ENCODE assay signal across 23 cellular contexts in the genomic region with DNA sequence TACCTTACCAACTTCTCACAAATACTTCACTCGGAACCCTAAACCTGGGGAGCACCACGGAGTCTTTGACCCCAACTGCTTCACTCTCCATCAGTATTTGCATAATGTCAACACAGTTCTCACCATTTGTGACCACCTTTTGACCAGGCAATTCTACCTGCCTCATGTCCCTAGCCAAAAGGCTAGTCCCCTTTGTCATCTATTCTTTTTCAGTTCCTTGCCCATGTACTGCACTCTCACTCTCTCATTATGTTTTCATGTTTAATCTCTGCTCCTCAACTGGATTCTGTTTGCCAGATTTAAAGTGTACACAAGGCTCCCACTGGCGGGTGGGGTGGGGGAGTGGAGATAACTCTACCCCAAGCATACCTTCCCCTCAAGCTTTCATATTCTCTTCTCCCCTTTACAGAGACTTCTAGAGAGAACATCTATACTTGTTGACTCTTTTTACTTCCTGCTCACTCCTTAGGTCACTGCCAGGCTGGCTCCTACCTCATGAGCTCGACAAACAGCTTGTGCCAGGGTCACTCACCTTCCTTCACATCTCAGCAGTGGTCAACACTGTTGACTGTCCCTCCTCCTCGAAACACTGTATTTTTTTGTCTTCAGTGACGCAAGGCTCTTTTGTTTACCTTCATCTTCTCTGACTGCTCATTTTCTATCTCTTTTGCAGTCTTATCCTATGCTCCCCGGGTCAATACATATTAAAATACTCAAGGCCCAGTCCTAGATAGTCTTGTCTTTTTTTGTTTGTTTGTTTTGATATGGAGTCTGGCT.
DNase-seq lines count a peak whose midpoint lies in the region; ATAC-seq and TF ChIP-seq lines count a peak whose summit lies in the region.
"Had no signal": no experiment of that assay in that cellular context is flagged by ENCODE, and none has a peak within 500 bp of the region (broad histone marks: within the 10 kb centered on the region; RNA-seq: fewer than 3 reads in every experiment).

No MANE protein-coding gene starts in this region.

- no peak overlapping the region for H2BK15ac ChIP-seq in mesendoderm (replicated peaks; ENCODE audit: low read depth)

- no peak overlapping the region for H3K23ac ChIP-seq in mesendoderm (ENCODE audit: low read length)

- no peak overlapping the region for H4K5ac ChIP-seq in mesendoderm (ENCODE audit: low read length)

- H3K27ac Mint-ChIP-seq in naive B cell (peak overlapping the region in 4 of 6 donors; percentile 27 to 97 (median 48)), Caco-2 (ENCODE audit: unreplicated experiment) (no peak overlapping the region)
- H3K27ac Mint-ChIP-seq: activated naive CD8-positive, alpha-beta T cell treated with anti-CD3 and anti-CD28 coated beads, Interleukin-2, amount 10 ng/mL, durations not matched to agents 7 days and 5 days; brain had no signal

- H3K27me3 Mint-ChIP-seq in naive B cell: no peaks in the 10 kb centered on the region
- no peaks in the 10 kb centered on the region for H3K27me3 Mint-ChIP-seq in Caco-2 (ENCODE audit: insufficient read depth, unreplicated experiment)
- H3K27me3 Mint-ChIP-seq: activated naive CD8-positive, alpha-beta T cell treated with anti-CD3 and anti-CD28 coated beads, Interleukin-2, amount 10 ng/mL, durations not matched to agents 7 days and 5 days had no signal

- H2AFZ ChIP-seq in OCI-LY7 (ENCODE audit: low read length): peak overlapping the region; percentile 54

- intact Hi-C loops in left ventricle myocardium inferior (cut with micrococcal nuclease) (no loop called here), left cardiac atrium (cut with DNase I) (no loop called here), OCI-LY7 (cut with micrococcal nuclease; ENCODE audit: unreplicated experiment) (no loop called here), transverse colon (cut with DNase I; ENCODE audit: low total_unique reads) (loop anchor here (5.0 kb wide), 1 partner anchor 474 kb away; no protein-coding TSS in a partner anchor), Caco-2 (cut with micrococcal nuclease; ENCODE audit: unreplicated experiment) (no loop called here)

- H3K4me3 Mint-ChIP-seq in naive B cell (peak overlapping the region in 6 of 8 donors; percentile 3 to 80 (median 52)), Caco-2 (ENCODE audit: unreplicated experiment) (no peak overlapping the region)
- H3K4me3 Mint-ChIP-seq: activated naive CD8-positive, alpha-beta T cell treated with anti-CD3 and anti-CD28 coated beads, Interleukin-2, amount 10 ng/mL, durations not matched to agents 7 days and 5 days; brain had no signal

- H2BK120ac ChIP-seq in mesendoderm (ENCODE audit: low read depth, low read length): no peak overlapping the region

- H3K56ac ChIP-seq in mesendoderm (ENCODE audit: low read length): no peak overlapping the region

- no peak for TF ChIP-seq CTCF in left ventricle myocardium inferior (IDR thresholded peaks at IDR 0.05; ENCODE audit: borderline replicate concordance)
- TF ChIP-seq CTCF in OCI-LY7 (conservative IDR thresholded peaks at IDR 0.05; ENCODE audit: low read length): no peak
- no peak for TF ChIP-seq CTCF in transverse colon (IDR thresholded peaks at IDR 0.05)
- TF ChIP-seq CTCF in Caco-2 (IDR thresholded peaks at IDR 0.05; ENCODE audit: insufficient read depth in 1 of 2, low read depth in 1 of 2, low read length in 1 of 2, severe bottlenecking in 1 of 2, unreplicated experiment in 1 of 2): no peak

- POLR2A ChIA-PET in OCI-LY7 (lab: Charles Lee): interaction anchor here (3.3 kb wide), 1 partner anchor 9 kb away, joined by 13 read pairs; no protein-coding TSS in a partner anchor
- POLR2A ChIA-PET in Caco-2 (lab: Charles Lee): no interaction called here

- H2BK5ac ChIP-seq in mesendoderm (ENCODE audit: low read length): no peak overlapping the region

- in situ Hi-C loops in transverse colon (cut with MboI; ENCODE audit: low pct_ligation_motif_present in 1 of 4, low pct_unique_long_range_greater_than_20kb in 1 of 4, low sequenced_read_pairs in 3 of 4): no loop called here

- TF ChIP-seq POLR2A in transverse colon (IDR thresholded peaks at IDR 0.05): no peak

- ATAC-seq in left cardiac atrium (no peak), naive B cell (ENCODE audit: low read depth in 2 of 2) (no peak)
- ATAC-seq: SK-N-SH treated with all-trans-retinoic acid at 6 μM for 48 hours had no signal

- whole genome bisulfite sequencing in transverse colon (ENCODE audit: low coverage in 1 of 2), 2 donors: 89 to 93% methylated on average over 5 to 7 of the region's 7 CpGs
- WGBS in mesendoderm (ENCODE audit: extremely low coverage, insufficient coverage, low lambda C conversion rate): no CpG with 5 or more reads among the region's 7 CpGs

- H3K4me1 Mint-ChIP-seq in naive B cell: peaks cover 30 to 50% (median 31%) of the 10 kb centered on the region in 3 donors
- H3K4me1 Mint-ChIP-seq in Caco-2 (ENCODE audit: low read depth, unreplicated experiment): peaks cover 7% of the 10 kb centered on the region
- H3K4me1 Mint-ChIP-seq: activated naive CD8-positive, alpha-beta T cell treated with anti-CD3 and anti-CD28 coated beads, Interleukin-2, amount 10 ng/mL, durations not matched to agents 7 days and 5 days had no signal

- peak overlapping the region; percentile 20; the same call in 1 of the 2 replicates for H3K4me2 ChIP-seq in OCI-LY7 (ENCODE audit: low read length)
- H3K4me2 ChIP-seq in mesendoderm (ENCODE audit: low read length): no peak overlapping the region

- TF ChIP-seq EP300 in transverse colon (IDR thresholded peaks at IDR 0.05; ENCODE audit: low read depth): no peak

- H3K4ac ChIP-seq in mesendoderm (ENCODE audit: low read depth, low read length): no peak overlapping the region

- DNase-seq in left ventricle myocardium inferior: no peak
- no peak for DNase-seq in left cardiac atrium
- no peak for DNase-seq in OCI-LY7 (ENCODE audit: low spot score)
- DNase-seq in naive B cell: no peak
- no peak for DNase-seq in transverse colon
- no peak for DNase-seq in mesendoderm
- DNase-seq in Caco-2: no peak
- no peak for DNase-seq in NCI-H748 treated with DMSO at 0.1 percent for 48 hours (lab: John Stamatoyannopoulos, UW)
- DNase-seq: activated CD4-positive, CD25-positive, alpha-beta regulatory T cell treated with anti-CD3 and anti-CD28 coated beads, Interleukin-2, amount 50 U/mL, for 72 hours; activated naive CD8-positive, alpha-beta T cell treated with anti-CD3 and anti-CD28 coated beads, Interleukin-2, amount 10 ng/mL, durations not matched to agents 7 days and 5 days; colonic mucosa; DMS153; GF-D8; glutamatergic neuron; HCEC 1CT; NCI-H1417 treated with DMSO at 0.1 percent for 48 hours; NCI-H2107; NCI-H510A; stimulated activated CD4-positive, alpha-beta T cell treated with anti-CD3 and anti-CD28 coated beads, Interleukin-12 subunit alpha, Interleukin-12 subunit beta, amount 100 ng/mL, for 4 hours had no signal

- no peak overlapping the region for H3K18ac ChIP-seq in mesendoderm (ENCODE audit: low read length)

- H3K79me1 ChIP-seq in mesendoderm (ENCODE audit: low read length): no peaks in the 10 kb centered on the region

- no TSS peak for BruUV-seq in OCI-LY7 (replicated peaks; lab: Mats Ljungman, UMichigan)
- no TSS peak for BruUV-seq in Caco-2 (replicated peaks; lab: Mats Ljungman, UMichigan)

- H3K9me3 ChIP-seq in left ventricle myocardium inferior (replicated peaks): peaks cover 7% of the 10 kb centered on the region
- H3K9me3 ChIP-seq in OCI-LY7 (ENCODE audit: low read length): peaks cover 23% of the 10 kb centered on the region
- peaks cover 6 to 8% of the 10 kb centered on the region in 2 donors for H3K9me3 ChIP-seq in transverse colon
- H3K9me3 ChIP-seq in Caco-2: peaks cover 14% of the 10 kb centered on the region
- H3K9me3 ChIP-seq: colonic mucosa, vagina had no signal

- H3K36me3 ChIP-seq in left ventricle myocardium inferior (no peaks in the 10 kb centered on the region), OCI-LY7 (ENCODE audit: insufficient read depth, low read length) (no peaks in the 10 kb centered on the region; the same call in 1 of the 2 replicates), transverse colon (no peaks in the 10 kb centered on the region), mesendoderm (ENCODE audit: control insufficient read depth, insufficient read depth, low read length) (no peaks in the 10 kb centered on the region), Caco-2 (ENCODE audit: control insufficient read depth, insufficient read depth, low read length) (no peaks in the 10 kb centered on the region)
- H3K36me3 ChIP-seq: colonic mucosa, vagina had no signal

- H3K79me2 ChIP-seq in OCI-LY7 (ENCODE audit: insufficient read depth, low read depth, low read length): no peaks in the 10 kb centered on the region
- H3K79me2 ChIP-seq in mesendoderm (ENCODE audit: control insufficient read depth, insufficient read depth, low read length): no peaks in the 10 kb centered on the region

- H3K36me3 Mint-ChIP-seq in naive B cell (peaks cover 7 to 20% of the 10 kb centered on the region in 2 donors), Caco-2 (ENCODE audit: insufficient read depth, unreplicated experiment) (no peaks in the 10 kb centered on the region)

- H3K27ac ChIP-seq in left ventricle myocardium inferior (replicated peaks) (peak overlapping the region; percentile 68), OCI-LY7 (ENCODE audit: low read depth, low read length, poor library complexity, severe bottlenecking) (no peak overlapping the region), transverse colon (no peak overlapping the region), mesendoderm (ENCODE audit: low read depth, low read length) (no peak overlapping the region)
- H3K27ac ChIP-seq: colonic mucosa, RWPE1, vagina had no signal

- H3K9ac ChIP-seq in mesendoderm (ENCODE audit: low read length): no peak overlapping the region

- H3K4me3 ChIP-seq in left ventricle myocardium inferior (no peak overlapping the region), OCI-LY7 (ENCODE audit: low read depth, low read length, poor library complexity, severe bottlenecking) (no peak overlapping the region), transverse colon (no peak overlapping the region), mesendoderm (ENCODE audit: low read length) (no peak overlapping the region), Caco-2 (ENCODE audit: low read depth, low read length) (no peak overlapping the region)
- H3K4me3 ChIP-seq: colonic mucosa, vagina had no signal

- H4K20me1 ChIP-seq in OCI-LY7 (ENCODE audit: insufficient read depth, low read length): no peaks in the 10 kb centered on the region

- peaks cover 3 to 15% (median 10%) of the 10 kb centered on the region in 7 donors for H3K9me3 Mint-ChIP-seq in naive B cell
- H3K9me3 Mint-ChIP-seq in Caco-2 (ENCODE audit: unreplicated experiment): peaks cover 12% of the 10 kb centered on the region

- no peaks in the 10 kb centered on the region for H3K9me2 ChIP-seq in OCI-LY7 (ENCODE audit: insufficient read depth, low read length)

- no peak overlapping the region for H2AK5ac ChIP-seq in mesendoderm (ENCODE audit: low read length)

- no peak overlapping the region for H4K8ac ChIP-seq in mesendoderm (ENCODE audit: low read depth, low read length)

- H3K27me3 ChIP-seq in left ventricle myocardium inferior (ENCODE audit: low read depth) (no peaks in the 10 kb centered on the region), transverse colon (no peaks in the 10 kb centered on the region), mesendoderm (ENCODE audit: insufficient read depth, low read length, poor library complexity) (no peaks in the 10 kb centered on the region), Caco-2 (replicated peaks; ENCODE audit: control insufficient read depth, insufficient read depth, low read length) (no peaks in the 10 kb centered on the region)
- H3K27me3 ChIP-seq: colonic mucosa, vagina had no signal

- H3K4me1 ChIP-seq in left ventricle myocardium inferior: peaks cover 67% of the 10 kb centered on the region
- peaks cover 34% of the 10 kb centered on the region for H3K4me1 ChIP-seq in OCI-LY7 (ENCODE audit: insufficient read depth, low read length, poor library complexity, severe bottlenecking)
- H3K4me1 ChIP-seq in transverse colon: peaks cover 0 to 4% (median 0%) of the 10 kb centered on the region in 4 donors
- peaks cover 2% of the 10 kb centered on the region for H3K4me1 ChIP-seq in mesendoderm (ENCODE audit: control insufficient read depth, low read depth, low read length)
- H3K4me1 ChIP-seq in Caco-2: no peaks in the 10 kb centered on the region
- H3K4me1 ChIP-seq: colonic mucosa had no signal

- CTCF ChIA-PET in OCI-LY7 (lab: Charles Lee; ENCODE audit: unreplicated experiment) (no interaction called here), Caco-2 (lab: Charles Lee) (no interaction called here)
